Comparison of ENCODE assay signal across 7 cellular contexts in the genomic region with DNA sequence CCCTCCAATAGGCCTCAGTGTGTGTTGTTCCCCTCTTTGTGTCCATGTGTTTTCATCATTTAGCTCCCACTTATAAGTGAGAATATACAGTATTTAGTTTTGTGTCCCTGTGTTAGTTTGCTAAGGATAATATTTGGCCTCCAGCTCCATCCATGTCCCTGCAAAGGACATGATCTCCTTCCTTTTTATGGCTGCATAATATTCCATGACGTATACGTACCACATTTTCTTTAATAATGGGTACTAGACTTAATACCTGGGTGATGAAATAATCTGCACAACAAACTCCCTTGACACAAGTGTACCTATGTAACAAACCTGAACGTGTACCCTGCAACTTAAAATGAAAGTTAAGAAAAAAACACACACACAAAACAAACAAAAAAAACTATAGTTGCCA. TPM values are rescaled to one million over a fixed set of nuclear protein-coding genes. Genes with fewer than 3 reads are reported as not detected.
"Had no signal": no experiment of that assay in that cellular context is flagged by ENCODE, and none has a peak within 500 bp of the region (broad histone marks: within the 10 kb centered on the region; RNA-seq: fewer than 3 reads in every experiment).

No MANE protein-coding gene starts in this region.

RNA-seq across cellular contexts. Expression of a gene that starts 12.6 kb away (rescaled TPM):
- total RNA-seq: activated naive CD4-positive, alpha-beta T cell treated with anti-CD3 and anti-CD28 coated beads, Interleukin-2, amount 50 U/mL, for 72 hours; activated naive CD8-positive, alpha-beta T cell treated with anti-CD3 and anti-CD28 coated beads for 36 hours; activated naive CD8-positive, alpha-beta T cell treated with anti-CD3 and anti-CD28 coated beads, Interleukin-2, amount 10 ng/mL, durations not matched to agents 7 days and 5 days; activated T-cell treated with anti-CD3 and anti-CD28 coated beads, Interleukin-2, amount 50 U/mL, for 72 hours; activated T-helper 17 cell treated with anti-CD3 and anti-CD28 coated beads, Interleukin-2, amount 50 U/mL, for 72 hours; activated T-helper 2 cell treated with anti-CD3 and anti-CD28 coated beads, Interferon-gamma antibody, Interleukin-2, Interleukin-4, amounts not matched to agents 10 μg/mL and 5 μg/mL and 100 μg/mL, durations not matched to agents 14 hours and 24 hours and 36 hours; bronchial epithelial cell had no signal
